Comparison of ENCODE assay signal across 11 cellular contexts in the genomic region with DNA sequence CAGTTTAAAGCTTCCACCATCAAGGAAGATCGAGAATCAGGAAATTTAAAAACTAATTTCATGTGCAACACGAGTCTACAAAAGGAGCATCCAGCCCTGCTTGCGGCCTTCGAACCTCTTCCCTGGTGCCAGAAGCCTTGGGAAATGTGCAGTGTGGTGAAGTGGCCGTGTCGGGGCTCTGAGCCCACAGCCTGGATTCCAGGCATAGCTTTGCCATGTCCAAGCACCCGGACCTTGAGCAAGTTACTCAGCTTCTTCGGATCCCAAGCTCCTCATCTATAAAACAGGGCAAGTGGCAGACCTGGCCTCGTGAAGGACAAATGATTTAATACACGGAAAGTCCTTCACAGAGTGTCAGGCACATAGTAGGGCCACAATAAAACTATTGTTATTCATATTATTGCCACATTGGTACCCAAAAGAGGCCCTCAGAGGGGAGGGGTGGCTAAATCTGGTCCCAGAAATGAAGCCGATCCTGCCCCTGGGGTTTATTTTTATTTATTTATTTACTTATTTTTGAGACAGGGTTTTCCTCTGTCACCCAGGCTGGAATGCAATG. TPM values are rescaled to one million over a fixed set of nuclear protein-coding genes. Genes with fewer than 3 reads are reported as not detected.
A peak's percentile ranks its signal among the peaks of the same experiment; 100 is the strongest.
DNase-seq lines count a peak whose midpoint lies in the region; ATAC-seq and TF ChIP-seq lines count a peak whose summit lies in the region.
"Had no signal": no experiment of that assay in that cellular context is flagged by ENCODE, and none has a peak within 500 bp of the region (broad histone marks: within the 10 kb centered on the region; RNA-seq: fewer than 3 reads in every experiment).

No MANE protein-coding gene starts in this region.

- H3K4me1 ChIP-seq in adrenal gland (replicated peaks in 1 of 2) (peaks cover 0 to 10% of the 10 kb centered on the region in 2 donors), upper lobe of right lung (no peaks in the 10 kb centered on the region)

- TF ChIP-seq POLR2A in adrenal gland (IDR thresholded peaks at IDR 0.05), result no peak

- H3K27me3 ChIP-seq in adrenal gland, result no peaks in the 10 kb centered on the region
- H3K27me3 ChIP-seq in upper lobe of right lung, result no peaks in the 10 kb centered on the region
- H3K27me3 ChIP-seq: BLaER1 treated with 17β-estradiol and CSF1 and Interleukin-3, amounts not matched to agents 10 nM and 100 nM had no signal

- no peaks in the 10 kb centered on the region for H3K9me3 ChIP-seq in adrenal gland (replicated peaks in 1 of 3)
- no peaks in the 10 kb centered on the region for H3K9me3 ChIP-seq in upper lobe of right lung
- H3K9me3 ChIP-seq: BLaER1 treated with 17β-estradiol and CSF1 and Interleukin-3, amounts not matched to agents 10 nM and 100 nM had no signal

- H3K4me3 ChIP-seq in adrenal gland (no peak overlapping the region), upper lobe of right lung (no peak overlapping the region)
- H3K4me3 ChIP-seq: BLaER1 treated with 17β-estradiol and CSF1 and Interleukin-3, amounts not matched to agents 10 nM and 100 nM had no signal

- 48 to 60% (median 54%) methylated on average over 11 of the region's 11 CpGs for WGBS in adrenal gland, 4 donors

- H3K27ac ChIP-seq in adrenal gland (no peak overlapping the region), upper lobe of right lung (no peak overlapping the region)
- H3K27ac ChIP-seq: BLaER1 treated with 17β-estradiol and CSF1 and Interleukin-3, amounts not matched to agents 10 nM and 100 nM had no signal

- no peaks in the 10 kb centered on the region for H3K36me3 ChIP-seq in adrenal gland (replicated peaks in 1 of 2)
- peaks cover 4% of the 10 kb centered on the region for H3K36me3 ChIP-seq in upper lobe of right lung

- ATAC-seq in left ventricle myocardium superior (peak; percentile 34), left cardiac atrium (no peak), upper lobe of right lung (peak; percentile 70), HG03520 (IDR thresholded peaks at IDR 0.05; ENCODE audit: unreplicated experiment) (no peak)

- TF ChIP-seq CTCF in adrenal gland (IDR thresholded peaks at IDR 0.05), result no peak
- TF ChIP-seq CTCF in upper lobe of right lung (IDR thresholded peaks at IDR 0.05), result no peak

- intact Hi-C loops in left ventricle myocardium superior (cut with micrococcal nuclease), result no loop called here
- intact Hi-C loops in left cardiac atrium (cut with DNase I), result no loop called here
- intact Hi-C loops in adrenal gland (cut with DNase I), result no loop called here
- intact Hi-C loops in upper lobe of right lung (cut with DNase I), result no loop called here

- DNase-seq in left ventricle myocardium superior (no peak), left cardiac atrium (no peak), adrenal gland (peak in 5 of 7 donors; percentile 35 to 67 (median 62)), islet precursor cell (peak; percentile 94), upper lobe of right lung (no peak), UCSD-AML1 (lab: John Stamatoyannopoulos, UW; ENCODE audit: unreplicated experiment) (no peak)
- DNase-seq in stimulated activated CD4-positive, alpha-beta T cell treated with anti-CD3 and anti-CD28 coated beads, Interleukin-4, amount 100 ng/mL, for 1 hour, result no peak
- DNase-seq: effector memory CD4-positive, alpha-beta T cell; NCI-H1930 had no signal

RNA-seq across cellular contexts. Expression of a gene that starts 34.8 kb away (rescaled TPM):
- total RNA-seq in left ventricle myocardium superior, result 11.8 TPM
- 10 to 100 TPM; 37.3 to 43.9 TPM for total RNA-seq in left cardiac atrium
- total RNA-seq in adrenal gland, result 10 to 100 TPM; 30.0 to 93.8 (median 61.8) TPM
- polyA plus RNA-seq in adrenal gland, result 10 to 100 TPM; 45.4 to 54.5 (median 53.0) TPM
- total RNA-seq in upper lobe of right lung, result 129 TPM

Comparison
In these comparisons a context has a peak if more than half of its experiments do, and no peak if none do; other contexts are left out.
1. ATAC-seq: peak in left ventricle myocardium superior (single experiment) and upper lobe of right lung (single experiment); none in left cardiac atrium (0 of 2) and HG03520 (single experiment).
2. DNase-seq: peak in adrenal gland (5 of 7) and islet precursor cell (single experiment); none in left ventricle myocardium superior (single experiment), left cardiac atrium (single experiment), upper lobe of right lung (single experiment), stimulated activated CD4-positive, alpha-beta T cell treated with anti-CD3 and anti-CD28 coated beads, Interleukin-4, amount 100 ng/mL, for 1 hour (single experiment) and UCSD-AML1 (single experiment).